1 cellular context compared by ENCODE assay signal in genomic region chr19:10377140-10377640, GRCh38. TPM values are rescaled to one million over a fixed set of nuclear protein-coding genes. Genes with fewer than 3 reads are reported as not detected.
"Had no signal": no experiment of that assay in that cellular context is flagged by ENCODE, and none has a peak within 500 bp of the region (broad histone marks: within the 10 kb centered on the region; RNA-seq: fewer than 3 reads in every experiment).

No MANE protein-coding gene starts in this region.

RNA-seq across cellular contexts. Expression of gene ICAM3, which starts 37.8 kb away (rescaled TPM):
- total RNA-seq: M059J had no signal
